In genomic region chr10:32982911-32983310, GRCh38 we compare ENCODE assay signal across 11 cellular contexts. TPM values are rescaled to one million over a fixed set of nuclear protein-coding genes. Genes with fewer than 3 reads are reported as not detected.
DNase-seq lines count a peak whose midpoint lies in the region; ATAC-seq and TF ChIP-seq lines count a peak whose summit lies in the region.
"Had no signal": no experiment of that assay in that cellular context is flagged by ENCODE, and none has a peak within 500 bp of the region (broad histone marks: within the 10 kb centered on the region; RNA-seq: fewer than 3 reads in every experiment).

No MANE protein-coding gene starts in this region.

- TF ChIP-seq EP300 in transverse colon (IDR thresholded peaks at IDR 0.05; ENCODE audit: low read depth) = no peak

- no peaks in the 10 kb centered on the region for H3K36me3 ChIP-seq in cardiac muscle cell
- no peaks in the 10 kb centered on the region for H3K36me3 ChIP-seq in body of pancreas (replicated peaks in 1 of 2; ENCODE audit: insufficient read depth in 1 of 2, low read depth in 2 of 2)
- no peaks in the 10 kb centered on the region for H3K36me3 ChIP-seq in transverse colon

- TF ChIP-seq CTCF in cardiac muscle cell (IDR thresholded peaks at IDR 0.05; ENCODE audit: low read depth, low read length) = no peak
- TF ChIP-seq CTCF in body of pancreas (IDR thresholded peaks at IDR 0.05) = no peak
- TF ChIP-seq CTCF in transverse colon (IDR thresholded peaks at IDR 0.05) = no peak

- H3K9me3 ChIP-seq in cardiac muscle cell (ENCODE audit: low read depth) = no peaks in the 10 kb centered on the region
- no peaks in the 10 kb centered on the region for H3K9me3 ChIP-seq in body of pancreas
- H3K9me3 ChIP-seq in transverse colon = no peaks in the 10 kb centered on the region

- H3K4me1 Mint-ChIP-seq in memory B cell = peaks cover 21% of the 10 kb centered on the region

- H3K4me3 ChIP-seq in cardiac muscle cell (no peak overlapping the region), body of pancreas (no peak overlapping the region), transverse colon (no peak overlapping the region)

- H3K4me3 Mint-ChIP-seq in memory B cell = no peak overlapping the region

- H3K27me3 ChIP-seq in cardiac muscle cell = no peaks in the 10 kb centered on the region
- no peaks in the 10 kb centered on the region for H3K27me3 ChIP-seq in body of pancreas
- no peaks in the 10 kb centered on the region for H3K27me3 ChIP-seq in transverse colon

- ATAC-seq in left cardiac atrium (no peak), body of pancreas (no peak), memory B cell (ENCODE audit: low read depth) (no peak), HG03571 (IDR thresholded peaks at IDR 0.05; ENCODE audit: unreplicated experiment) (no peak), HG02840 (IDR thresholded peaks at IDR 0.05; ENCODE audit: low FRiP score, unreplicated experiment) (no peak)

- H3K27ac ChIP-seq in cardiac muscle cell (peak overlapping the region; percentile 19), body of pancreas (peak overlapping the region in 3 of 4 donors; percentile 84 to 97 (median 94)), transverse colon (peak overlapping the region; percentile 92 to 97 (median 95))

- peaks cover 6% of the 10 kb centered on the region for H3K4me1 ChIP-seq in cardiac muscle cell (ENCODE audit: low read depth)
- H3K4me1 ChIP-seq in body of pancreas = peaks cover 37% of the 10 kb centered on the region
- peaks cover 15 to 38% (median 30%) of the 10 kb centered on the region in 4 donors for H3K4me1 ChIP-seq in transverse colon

- in situ Hi-C loops in transverse colon (cut with MboI; ENCODE audit: low pct_ligation_motif_present in 1 of 4, low pct_unique_long_range_greater_than_20kb in 1 of 4, low sequenced_read_pairs in 3 of 4) = no loop called here

- H3K36me3 Mint-ChIP-seq in memory B cell = no peaks in the 10 kb centered on the region

- 97% methylated on average over 1 of the region's 1 CpG for WGBS in body of pancreas, 2 donors
- WGBS in transverse colon (ENCODE audit: low coverage in 1 of 2), 2 donors = 67 to 100% methylated on average over 1 of the region's 1 CpG

- no peak for DNase-seq in cardiac muscle cell (ENCODE audit: low read depth in 1 of 2, low spot score in 1 of 2)
- no peak for DNase-seq in left cardiac atrium
- no peak for DNase-seq in body of pancreas
- DNase-seq in memory B cell (ENCODE audit: low spot score in 2 of 2) = no peak
- no peak for DNase-seq in transverse colon
- DNase-seq in dedifferentiated amniotic fluid mesenchymal stem cell (ENCODE audit: extremely low spot score) = no peak
- DNase-seq: NCI-H1694 treated with DMSO at 0.1 percent for 48 hours; occipital lobe; stimulated activated CD4-positive, alpha-beta T cell treated with anti-CD3 and anti-CD28 coated beads, Interleukin-4, amount 100 ng/mL, for 4 hours had no signal

- intact Hi-C loops in left cardiac atrium (cut with DNase I) = no loop called here
- intact Hi-C loops in body of pancreas (cut with DNase I) = no loop called here
- intact Hi-C loops in transverse colon (cut with DNase I; ENCODE audit: low total_unique reads) = no loop called here

- peak overlapping the region; percentile 52 for H3K27ac Mint-ChIP-seq in memory B cell

- no peaks in the 10 kb centered on the region for H3K27me3 Mint-ChIP-seq in memory B cell

- no peak for TF ChIP-seq POLR2A in body of pancreas (IDR thresholded peaks at IDR 0.05)
- TF ChIP-seq POLR2A in transverse colon (IDR thresholded peaks at IDR 0.05) = no peak

- no peaks in the 10 kb centered on the region for H3K9me3 Mint-ChIP-seq in memory B cell

RNA-seq across cellular contexts. Expression of gene ITGB1, which starts 24.9 kb away (rescaled TPM):
- total RNA-seq in cardiac muscle cell (490 and 576 TPM in 2 replicates), left cardiac atrium (100 to 1,000 TPM; 462 to 660 TPM), body of pancreas (100 to 1,000 TPM; 164 to 259 TPM), transverse colon (100 to 1,000 TPM; 135 to 362 (median 252) TPM)
- 321 and 326 TPM in 2 replicates for polyA plus RNA-seq in cardiac muscle cell

Comparison
In these comparisons a context has a peak if more than half of its experiments do, and no peak if none do; other contexts are left out.
1. H3K27ac ChIP-seq: peak in every context shown above with its lines; median percentile 95 in transverse colon; 94 in body of pancreas; 19 in cardiac muscle cell.